In genomic region chr11:46916669-46917108, GRCh38 we compare ENCODE assay signal across 8 cellular contexts. TPM values are rescaled to one million over a fixed set of nuclear protein-coding genes. Genes with fewer than 3 reads are reported as not detected.
DNase-seq lines count a peak whose midpoint lies in the region; ATAC-seq and TF ChIP-seq lines count a peak whose summit lies in the region.

No MANE protein-coding gene starts in this region.

- CTCF ChIA-PET in Panc1 (lab: Charles Lee), result interaction anchor here (0.7 to 2.0 kb wide), 3 partner anchors 236 to 867 kb away, joined by 4 to 23 read pairs (median 4); no protein-coding TSS in a partner anchor

- peaks cover 28% of the 10 kb centered on the region for H3K4me1 ChIP-seq in Panc1 (ENCODE audit: control insufficient read depth, insufficient read depth, low read length)

- peak overlapping the region; percentile 52 to 59 for H3K4me3 ChIP-seq in Panc1 (ENCODE audit: low read depth in 2 of 2, low read length in 2 of 2)

- H3K4me3 Mint-ChIP-seq in chondrocyte (ENCODE audit: unreplicated experiment), result peak overlapping the region; percentile 80
- H3K4me3 Mint-ChIP-seq in stimulated activated naive CD8-positive, alpha-beta T cell treated with anti-CD3 and anti-CD28 coated beads, Interleukin-15, Interleukin-2, amounts not matched to agents 100 ng/mL and 50 ng/mL, for 24 hours, result peak overlapping the region; percentile 80

- peak overlapping the region; percentile 53 for H3K27ac ChIP-seq in Panc1 (ENCODE audit: low read length)

- POLR2A ChIA-PET in Panc1 (lab: Charles Lee), result no interaction called here

- TSS peak; percentile 46 for BruUV-seq in Panc1 (replicated peaks; lab: Mats Ljungman, UMichigan)

- in situ Hi-C loops in Panc1 (cut with HindIII; ENCODE audit: low pct_unique_long_range_greater_than_20kb, low sequenced_read_pairs), result no loop called here

- H3K27me3 ChIP-seq in Panc1 (ENCODE audit: control insufficient read depth, insufficient read depth, low read length), result no peaks in the 10 kb centered on the region

- intact Hi-C loops in Panc1 (cut with micrococcal nuclease; ENCODE audit: unreplicated experiment), result no loop called here

- no peaks in the 10 kb centered on the region for H3K36me3 ChIP-seq in Panc1 (ENCODE audit: control insufficient read depth, insufficient read depth, low read length)

- no peaks in the 10 kb centered on the region for H3K9me3 Mint-ChIP-seq in chondrocyte (ENCODE audit: low read depth)
- H3K9me3 Mint-ChIP-seq in stimulated activated naive CD8-positive, alpha-beta T cell treated with anti-CD3 and anti-CD28 coated beads, Interleukin-15, Interleukin-2, amounts not matched to agents 100 ng/mL and 50 ng/mL, for 24 hours, result no peaks in the 10 kb centered on the region

- no peaks in the 10 kb centered on the region for H3K36me3 Mint-ChIP-seq in chondrocyte (ENCODE audit: low read depth)
- no peaks in the 10 kb centered on the region for H3K36me3 Mint-ChIP-seq in stimulated activated naive CD8-positive, alpha-beta T cell treated with anti-CD3 and anti-CD28 coated beads, Interleukin-15, Interleukin-2, amounts not matched to agents 100 ng/mL and 50 ng/mL, for 24 hours (ENCODE audit: low read depth)

- no peaks in the 10 kb centered on the region for H3K27me3 Mint-ChIP-seq in chondrocyte (ENCODE audit: low read depth)
- H3K27me3 Mint-ChIP-seq in stimulated activated naive CD8-positive, alpha-beta T cell treated with anti-CD3 and anti-CD28 coated beads, Interleukin-15, Interleukin-2, amounts not matched to agents 100 ng/mL and 50 ng/mL, for 24 hours, result peaks cover 62% of the 10 kb centered on the region

- DNase-seq in A172 (ENCODE audit: low spot score), result peak; percentile 29
- peak; percentile 34 for DNase-seq in GM04504 (ENCODE audit: low read depth)
- no peak for DNase-seq in Panc1 (ENCODE audit: low read depth, low spot score)
- DNase-seq in chondrocyte (ENCODE audit: low spot score), result no peak
- peak; percentile 67 for DNase-seq in kidney glomerular epithelial cell (lab: John Stamatoyannopoulos, UW)
- no peak for DNase-seq in SKM-1 (lab: John Stamatoyannopoulos, UW; ENCODE audit: unreplicated experiment)
- DNase-seq in inferior parietal cortex (ENCODE audit: extremely low spot score), result no peak

- H3K27ac Mint-ChIP-seq in chondrocyte (ENCODE audit: unreplicated experiment), result peak overlapping the region; percentile 85
- H3K27ac Mint-ChIP-seq in stimulated activated naive CD8-positive, alpha-beta T cell treated with anti-CD3 and anti-CD28 coated beads, Interleukin-15, Interleukin-2, amounts not matched to agents 100 ng/mL and 50 ng/mL, for 24 hours, result peak overlapping the region; percentile 8

- peak; percentile 81 for ATAC-seq in Panc1

- peaks cover 76% of the 10 kb centered on the region for H3K4me1 Mint-ChIP-seq in chondrocyte (ENCODE audit: low read depth)
- peaks cover 28% of the 10 kb centered on the region for H3K4me1 Mint-ChIP-seq in stimulated activated naive CD8-positive, alpha-beta T cell treated with anti-CD3 and anti-CD28 coated beads, Interleukin-15, Interleukin-2, amounts not matched to agents 100 ng/mL and 50 ng/mL, for 24 hours (ENCODE audit: low read depth)

- no peaks in the 10 kb centered on the region for H3K9me3 ChIP-seq in Panc1 (ENCODE audit: control insufficient read depth, insufficient read depth, low read depth, low read length)

- TF ChIP-seq CTCF in Panc1 (IDR thresholded peaks at IDR 0.05) (peak; percentile 13; the same call in 1 of the 2 replicates), chondrocyte (IDR thresholded peaks at IDR 0.05) (peak; percentile 72)

RNA-seq across cellular contexts. Expression of gene LRP4, which starts 1.7 kb away (rescaled TPM):
- 0.81 and 1.3 TPM in 2 replicates for total RNA-seq in A172 (2014; rRNA removed; shearing (Covaris generic))
- total RNA-seq in Panc1 (2021; ENCODE audit: unreplicated experiment) (11.7 TPM), chondrocyte (7.0 to 14.8 TPM (median 7.1 TPM) in 3 replicates)
- polyA plus RNA-seq in Panc1 (2012; ENCODE audit: insufficient read length), result 8.8 TPM

RNA-seq across cellular contexts. Expression of gene CSTPP1, which starts 19.9 kb away (rescaled TPM):
- 51.0 and 60.4 TPM in 2 replicates for total RNA-seq in A172 (2014; rRNA removed; shearing (Covaris generic))
- total RNA-seq in Panc1 (2021; ENCODE audit: unreplicated experiment) (29.0 TPM), chondrocyte (19.6 to 37.7 TPM (median 23.3 TPM) in 3 replicates)
- 37.3 TPM for polyA plus RNA-seq in Panc1 (2012; ENCODE audit: insufficient read length)

Comparison
In these comparisons a context has a peak if more than half of its experiments do, and no peak if none do; other contexts are left out.
1. DNase-seq: peak in A172 (single experiment), GM04504 (single experiment) and kidney glomerular epithelial cell (single experiment); none in Panc1 (single experiment), chondrocyte (single experiment), SKM-1 (single experiment) and inferior parietal cortex (single experiment).